In the genomic region with DNA sequence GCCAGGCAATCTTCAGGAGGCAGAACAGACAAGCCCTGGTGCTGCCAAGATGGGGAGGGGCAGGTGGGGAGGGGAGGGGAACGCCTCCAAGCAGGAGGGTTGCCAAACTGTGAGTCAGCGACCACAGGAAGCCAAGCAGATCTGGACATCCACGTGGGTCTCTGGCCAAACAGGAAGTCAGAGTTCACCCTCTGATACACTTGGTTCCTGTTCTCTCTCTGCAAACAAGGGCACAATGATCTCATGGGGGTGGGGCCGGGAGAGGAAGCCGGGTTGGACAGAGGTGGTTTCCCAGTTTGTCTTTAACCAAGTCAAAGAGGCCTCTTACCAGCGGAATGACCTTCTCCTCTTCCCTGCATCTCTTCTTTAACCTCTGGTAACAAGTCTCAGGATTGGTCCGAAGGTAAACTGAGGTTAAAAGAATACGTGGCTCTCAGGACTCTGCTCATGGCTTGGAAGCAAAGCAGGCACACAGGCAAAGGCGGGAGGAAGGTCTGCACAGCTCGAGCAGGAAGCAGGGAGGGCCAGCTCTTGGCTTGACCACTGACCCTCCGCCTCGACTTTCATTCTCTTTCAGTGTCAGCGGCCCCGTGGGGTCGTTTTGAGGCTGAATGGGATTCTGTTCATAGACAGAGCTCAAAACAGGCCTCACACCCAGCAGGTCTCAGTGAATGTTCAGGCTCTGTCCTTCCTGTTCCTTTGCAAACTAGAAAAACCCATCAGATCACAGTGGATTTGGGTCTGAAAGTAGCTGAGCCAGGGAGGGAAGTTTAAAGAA, we compare ENCODE assay signal across 8 cellular contexts. TPM values are rescaled to one million over a fixed set of nuclear protein-coding genes. Genes with fewer than 3 reads are reported as not detected.
A peak's percentile ranks its signal among the peaks of the same experiment; 100 is the strongest.
DNase-seq lines count a peak whose midpoint lies in the region; ATAC-seq and TF ChIP-seq lines count a peak whose summit lies in the region.

No MANE protein-coding gene starts in this region.

- H3K27me3 ChIP-seq in DOHH2 (ENCODE audit: control insufficient read depth, low read length) (peaks cover 8% of the 10 kb centered on the region), Karpas-422 (ENCODE audit: low read length) (no peaks in the 10 kb centered on the region), body of pancreas (no peaks in the 10 kb centered on the region)

- H4K20me1 ChIP-seq in DOHH2 (ENCODE audit: control insufficient read depth, insufficient read depth, low read depth, low read length) (no peaks in the 10 kb centered on the region), Karpas-422 (ENCODE audit: insufficient read depth, low read depth, low read length) (no peaks in the 10 kb centered on the region)

- TF ChIP-seq CTCF in DOHH2 (IDR thresholded peaks at IDR 0.05; ENCODE audit: low read depth, low read length, poor library complexity, severe bottlenecking) = no peak
- TF ChIP-seq CTCF in body of pancreas (IDR thresholded peaks at IDR 0.05) = no peak

- peak overlapping the region; percentile 85 for H3K4me2 ChIP-seq in DOHH2 (ENCODE audit: low read length)
- H3K4me2 ChIP-seq in Karpas-422 (ENCODE audit: low read depth, low read length, poor library complexity, severe bottlenecking) = peak overlapping the region; percentile 57

- H3K9ac ChIP-seq in Karpas-422 (ENCODE audit: low read length) = peak overlapping the region; percentile 37

- peak overlapping the region; percentile 57 for H3K27ac ChIP-seq in DOHH2 (ENCODE audit: low read depth, low read length)
- H3K27ac ChIP-seq in Karpas-422 (ENCODE audit: low read length) = 0 out of 2 replicates have a peak overlapping the region, but pooled peaks have one; percentile 25
- H3K27ac ChIP-seq in body of pancreas = peak overlapping the region; percentile 95 to 100 (median 99)

- H2AFZ ChIP-seq in Karpas-422 (ENCODE audit: low read length) = peak overlapping the region; percentile 96

- peak overlapping the region; percentile 80 to 92 (median 86) for H3K4me3 Mint-ChIP-seq in immature natural killer cell

- H3K4me3 ChIP-seq in DOHH2 (ENCODE audit: low read length) (peak overlapping the region; percentile 61), Karpas-422 (ENCODE audit: low read length) (peak overlapping the region; percentile 30; the same call in 1 of the 2 replicates), body of pancreas (no peak overlapping the region)

- peaks cover 2 to 8% (median 2%) of the 10 kb centered on the region in 3 donors for H3K27me3 Mint-ChIP-seq in immature natural killer cell (ENCODE audit: low read depth in 3 of 3)

- TF ChIP-seq POLR2A in body of pancreas (IDR thresholded peaks at IDR 0.05) = peak in 2 of 3 donors; percentile 69 to 73

- H3K9me3 Mint-ChIP-seq in immature natural killer cell = no peaks in the 10 kb centered on the region

- DNase-seq in Karpas-422 = peak; percentile 92
- peak; percentile 84 for DNase-seq in T1000 (lab: John Stamatoyannopoulos, UW)
- peak; percentile 98 to 100 (median 99) for DNase-seq in body of pancreas
- DNase-seq in immature natural killer cell = peak; percentile 79 to 82 (median 81)
- DNase-seq in smooth muscle cell of the brain vasculature (ENCODE audit: low read depth, low spot score) = peak; percentile 91
- no peak for DNase-seq in SK-N-DZ (ENCODE audit: low spot score)

- peak overlapping the region; percentile 99 to 100 (median 100) for H3K27ac Mint-ChIP-seq in immature natural killer cell

- peaks cover 12% of the 10 kb centered on the region for H3F3A ChIP-seq in DOHH2 (ENCODE audit: control insufficient read depth, insufficient read depth)

- H3K9me3 ChIP-seq in DOHH2 (ENCODE audit: control insufficient read depth, insufficient read depth, low read length) = no peaks in the 10 kb centered on the region
- H3K9me3 ChIP-seq in Karpas-422 (ENCODE audit: low read length) = no peaks in the 10 kb centered on the region
- H3K9me3 ChIP-seq in body of pancreas = no peaks in the 10 kb centered on the region

- peaks cover 68 to 73% of the 10 kb centered on the region in 2 donors for H3K4me1 Mint-ChIP-seq in immature natural killer cell

- no peaks in the 10 kb centered on the region for H3K36me3 ChIP-seq in DOHH2 (ENCODE audit: control insufficient read depth, low read length)
- no peaks in the 10 kb centered on the region for H3K36me3 ChIP-seq in Karpas-422 (ENCODE audit: insufficient read depth, low read length)
- no peaks in the 10 kb centered on the region for H3K36me3 ChIP-seq in body of pancreas (replicated peaks in 1 of 2; ENCODE audit: insufficient read depth in 1 of 2, low read depth in 2 of 2)

- intact Hi-C loops in body of pancreas (cut with DNase I) = no loop called here

- H3K9me2 ChIP-seq in DOHH2 (replicated peaks; ENCODE audit: control insufficient read depth, low read length) (no peaks in the 10 kb centered on the region), Karpas-422 (replicated peaks; ENCODE audit: insufficient read depth, low read length) (no peaks in the 10 kb centered on the region)

- H3K4me1 ChIP-seq in DOHH2 (ENCODE audit: control insufficient read depth, low read length) (peaks cover 53% of the 10 kb centered on the region), Karpas-422 (ENCODE audit: low read length) (peaks cover 20% of the 10 kb centered on the region), body of pancreas (peaks cover 51% of the 10 kb centered on the region)

- ATAC-seq in GM21825 (IDR thresholded peaks at IDR 0.05; ENCODE audit: unreplicated experiment) (peak; percentile 97), body of pancreas (peak; percentile 97)

- H3K79me2 ChIP-seq in DOHH2 (ENCODE audit: control insufficient read depth, low read length) = no peaks in the 10 kb centered on the region
- no peaks in the 10 kb centered on the region for H3K79me2 ChIP-seq in Karpas-422 (ENCODE audit: low read length)

- WGBS in body of pancreas, 2 donors = 19 to 35% methylated on average over 12 to 15 of the region's 15 CpGs

- peaks cover 0 to 7% (median 6%) of the 10 kb centered on the region in 3 donors for H3K36me3 Mint-ChIP-seq in immature natural killer cell

RNA-seq across cellular contexts. Expression of a gene that starts 32.9 kb away (rescaled TPM):
- total RNA-seq in Karpas-422 (2014; rRNA removed; shearing (Covaris generic); ENCODE audit: low replicate concordance) = 6.9 and 8.6 TPM in 2 replicates
- 10 to 100 TPM; 23.1 to 26.0 TPM for total RNA-seq in body of pancreas
- polyA plus RNA-seq in immature natural killer cell = 10 to 100 TPM in 1 of 3 donors, 1 to 10 TPM in 2; 8.2 to 19.9 (median 9.8) TPM
- 9.3 and 10.9 TPM in 2 replicates for polyA plus RNA-seq in SK-N-DZ (2014; cell fraction: cytosol; rRNA removed)
- polyA plus RNA-seq in SK-N-DZ (2014; cell fraction: nucleus; rRNA removed) = 26.9 and 35.9 TPM in 2 replicates

RNA-seq across cellular contexts. Expression of a gene that starts 35.4 kb away (rescaled TPM):
- total RNA-seq in Karpas-422 (2014; rRNA removed; shearing (Covaris generic); ENCODE audit: low replicate concordance) = 61.3 and 76.0 TPM in 2 replicates
- total RNA-seq in body of pancreas = 10 to 100 TPM in 1 of 2 donors, not detected in 1; 33.5 TPM
- 100 to 1,000 TPM; 226 to 318 (median 229) TPM for polyA plus RNA-seq in immature natural killer cell
- polyA plus RNA-seq in SK-N-DZ (2014; cell fraction: cytosol; rRNA removed) = 106 and 115 TPM in 2 replicates
- 51.4 and 54.9 TPM in 2 replicates for polyA plus RNA-seq in SK-N-DZ (2014; cell fraction: nucleus; rRNA removed)

RNA-seq across cellular contexts. Expression of a gene that starts 49.2 kb away (rescaled TPM):
- 0.61 and 5.8 TPM in 2 replicates for total RNA-seq in Karpas-422 (2014; rRNA removed; shearing (Covaris generic); ENCODE audit: low replicate concordance)
- total RNA-seq in body of pancreas = not detected
- polyA plus RNA-seq in immature natural killer cell = 1 to 10 TPM; 1.1 to 3.1 (median 2.2) TPM
- 0.33 and 0.59 TPM in 2 replicates for polyA plus RNA-seq in SK-N-DZ (2014; cell fraction: cytosol; rRNA removed)
- 0.73 TPM in 1 of 2 replicates, not detected in the other for polyA plus RNA-seq in SK-N-DZ (2014; cell fraction: nucleus; rRNA removed)

Comparison
In these comparisons a context has a peak if more than half of its experiments do, and no peak if none do; other contexts are left out.
1. H3K27ac ChIP-seq: peak in every context shown above with its lines; median percentile 99 in body of pancreas; 57 in DOHH2; 25 in Karpas-422.
2. H3K4me3 ChIP-seq: peak in DOHH2 (single experiment) and Karpas-422 (single experiment); none in body of pancreas (0 of 2).